Comparison of ENCODE assay signal across 25 cellular contexts in genomic region chr13:109204252-109204651, GRCh38.
DNase-seq lines count a peak whose midpoint lies in the region; TF ChIP-seq lines count a peak whose summit lies in the region.
"Had no signal": no experiment of that assay in that cellular context is flagged by ENCODE, and none has a peak within 500 bp of the region (broad histone marks: within the 10 kb centered on the region; RNA-seq: fewer than 3 reads in every experiment).

No MANE protein-coding gene starts in this region.

- H3K27ac ChIP-seq in prostate gland, result no peak overlapping the region
- H3K27ac ChIP-seq: 22Rv1; BLaER1 treated with 17β-estradiol and CSF1 and Interleukin-3, amounts not matched to agents 10 nM and 100 nM; KMS-11 had no signal

- no peak overlapping the region for H3K27ac Mint-ChIP-seq in MCF 10A (ENCODE audit: low read depth, unreplicated experiment)
- H3K27ac Mint-ChIP-seq: CD4-positive, alpha-beta memory T cell; GM23338 had no signal

- TF ChIP-seq CTCF in fibroblast of mammary gland (conservative IDR thresholded peaks at IDR 0.05; ENCODE audit: control insufficient read depth, insufficient read depth, low read depth, low read length) (no peak), prostate gland (IDR thresholded peaks at IDR 0.05) (no peak), MCF 10A (IDR thresholded peaks at IDR 0.05; ENCODE audit: unreplicated experiment) (no peak)

- intact Hi-C loops in prostate gland (cut with DNase I), result no loop called here
- intact Hi-C loops in MCF 10A (cut with micrococcal nuclease), result no loop called here

- no peaks in the 10 kb centered on the region for H3K36me3 ChIP-seq in prostate gland
- H3K36me3 ChIP-seq: BLaER1 treated with 17β-estradiol and CSF1 and Interleukin-3, amounts not matched to agents 10 nM and 100 nM had no signal

- POLR2A ChIA-PET in MCF 10A (lab: Yijun Ruan, JAX), result interaction anchor here (0.8 to 1.2 kb wide), 4 partner anchors 9 to 56 kb away, joined by 3 to 4 read pairs (median 4); no protein-coding TSS in a partner anchor

- peaks cover 31% of the 10 kb centered on the region for H3K36me3 Mint-ChIP-seq in MCF 10A (ENCODE audit: insufficient read depth, unreplicated experiment)
- H3K36me3 Mint-ChIP-seq: CD4-positive, alpha-beta memory T cell had no signal

- no peaks in the 10 kb centered on the region for H3K27me3 ChIP-seq in prostate gland (replicated peaks; ENCODE audit: insufficient read depth)
- H3K27me3 ChIP-seq: BLaER1 treated with 17β-estradiol and CSF1 and Interleukin-3, amounts not matched to agents 10 nM and 100 nM had no signal

- no peaks in the 10 kb centered on the region for H3K4me1 ChIP-seq in prostate gland (replicated peaks)

- peaks cover 25% of the 10 kb centered on the region for H3K4me1 Mint-ChIP-seq in MCF 10A (ENCODE audit: insufficient read depth, unreplicated experiment)
- H3K4me1 Mint-ChIP-seq: CD4-positive, alpha-beta memory T cell had no signal

- H3K9me3 Mint-ChIP-seq in MCF 10A (ENCODE audit: unreplicated experiment), result no peaks in the 10 kb centered on the region
- H3K9me3 Mint-ChIP-seq: GM23338 had no signal

- CTCF ChIA-PET in MCF 10A (lab: Yijun Ruan, JAX), result interaction anchor here (1.0 kb wide), 2 partner anchors 243 to 245 kb away, joined by 3 read pairs; no protein-coding TSS in a partner anchor

- H3K27me3 Mint-ChIP-seq in MCF 10A (ENCODE audit: insufficient read depth, unreplicated experiment), result no peaks in the 10 kb centered on the region

- H3K4me3 ChIP-seq in fibroblast of mammary gland (ENCODE audit: control insufficient read depth, low read depth, low read length) (no peak overlapping the region), prostate gland (no peak overlapping the region)
- H3K4me3 ChIP-seq: BLaER1 treated with 17β-estradiol and CSF1 and Interleukin-3, amounts not matched to agents 10 nM and 100 nM; GM23338 had no signal

- no peak for TF ChIP-seq POLR2A in prostate gland (IDR thresholded peaks at IDR 0.05)

- H3K4me3 Mint-ChIP-seq in MCF 10A (ENCODE audit: unreplicated experiment), result no peak overlapping the region
- H3K4me3 Mint-ChIP-seq: CD4-positive, alpha-beta memory T cell; GM23338 had no signal

- DNase-seq in DMS153 (lab: John Stamatoyannopoulos, UW), result peak; percentile 9
- DNase-seq in DMS153 treated with DMSO at 0.1 percent for 48 hours (lab: John Stamatoyannopoulos, UW; ENCODE audit: unreplicated experiment), result no peak
- peak; percentile 92 for DNase-seq in NCI-H2029 (lab: John Stamatoyannopoulos, UW)
- peak; percentile 6 for DNase-seq in fibroblast of mammary gland (ENCODE audit: low read depth)
- DNase-seq in prostate gland (ENCODE audit: low spot score), result peak; percentile 10
- no peak for DNase-seq in activated effector memory CD4-positive, alpha-beta T cell treated with anti-CD3 and anti-CD28 coated beads, Interleukin-2, amount 50 U/mL, for 16 hours
- DNase-seq in NCI-H146 (lab: John Stamatoyannopoulos, UW), result no peak
- DNase-seq in MCF 10A (ENCODE audit: unreplicated experiment), result no peak
- DNase-seq: ACHN; Caco-2; CD4-positive, alpha-beta memory T cell; GDM1; HCEC 1CT; IMR-90; MV-4-11; NCI-H2081; NCI-H2171; NCI-H524 treated with DMSO at 0.1 percent for 48 hours; NCI-H82; Right ventricle myocardium superior; SW 1271 had no signal

- no peaks in the 10 kb centered on the region for H3K9me3 ChIP-seq in prostate gland
- H3K9me3 ChIP-seq: Caco-2 had no signal

- no TSS peak for BruUV-seq in MCF 10A (replicated peaks; lab: Mats Ljungman, UMichigan)

- 62% methylated on average over 2 of the region's 2 CpGs for WGBS in prostate gland

Comparison
In these comparisons a context has a peak if more than half of its experiments do, and no peak if none do; other contexts are left out.
1. DNase-seq: peak in DMS153 (single experiment), NCI-H2029 (single experiment), fibroblast of mammary gland (single experiment) and prostate gland (single experiment); none in DMS153 treated with DMSO at 0.1 percent for 48 hours (single experiment), activated effector memory CD4-positive, alpha-beta T cell treated with anti-CD3 and anti-CD28 coated beads, Interleukin-2, amount 50 U/mL, for 16 hours (single experiment), NCI-H146 (single experiment) and MCF 10A (single experiment).